21 cellular contexts compared by ENCODE assay signal in genomic region chr3:185409957-185410356, GRCh38.
"Had no signal": no experiment of that assay in that cellular context is flagged by ENCODE, and none has a peak within 500 bp of the region (broad histone marks: within the 10 kb centered on the region; RNA-seq: fewer than 3 reads in every experiment).

No MANE protein-coding gene starts in this region.

- H3K27me3 ChIP-seq: hepatocyte, right atrium auricular region, suprapubic skin, transverse colon, vagina had no signal

- H3K4me1 ChIP-seq: prostate gland, right atrium auricular region, suprapubic skin, vagina had no signal

- H3K4me3 ChIP-seq: hepatocyte, prostate gland, right atrium auricular region, suprapubic skin, transverse colon, vagina had no signal

- H3K4me2 ChIP-seq: hepatocyte had no signal

- DNase-seq: activated CD4-positive, alpha-beta T cell treated with anti-CD3 and anti-CD28 coated beads, Interleukin-2, amount 50 U/mL, for 1 hour; activated CD8-positive, alpha-beta memory T cell treated with anti-CD3 and anti-CD28 coated beads, Interleukin-2, amount 50 U/mL, for 4 hours; activated effector memory CD4-positive, alpha-beta T cell treated with Interleukin-2 at 50 U/mL for 16 hours; activated naive CD4-positive, alpha-beta T cell treated with anti-CD3 and anti-CD28 coated beads, Interleukin-2, amount 50 U/mL, for 16 hours; activated T-cell treated with anti-CD3 and anti-CD28 coated beads, Interleukin-2, amount 50 U/mL, for 48 hours; aorta; effector memory CD4-positive, alpha-beta T cell; left cardiac atrium; mesenchymal stem cell; naive thymus-derived CD4-positive, alpha-beta T cell; stimulated activated CD4-positive, alpha-beta T cell treated with anti-CD3 and anti-CD28 coated beads, Interleukin-15, amount 100 ng/mL, for 24 hours; stimulated activated CD4-positive, alpha-beta T cell treated with anti-CD3 and anti-CD28 coated beads, Interleukin-2, amount 100 ng/mL, for 48 hours; stimulated activated naive CD8-positive, alpha-beta T cell treated with anti-CD3 and anti-CD28 coated beads, Interleukin-15, amount 100 ng/mL, for 72 hours; transverse colon had no signal

- H3K36me3 ChIP-seq: prostate gland, right atrium auricular region, suprapubic skin, transverse colon, vagina had no signal

- H3K9me3 ChIP-seq: prostate gland, right atrium auricular region, suprapubic skin, transverse colon, vagina had no signal

- H2AFZ ChIP-seq: hepatocyte had no signal

- FAIRE-seq: islet of Langerhans had no signal

- H3K27ac ChIP-seq: hepatocyte, prostate gland, right atrium auricular region, suprapubic skin, transverse colon, vagina had no signal

- ATAC-seq: activated CD4-positive, CD25-positive, alpha-beta regulatory T cell treated with anti-CD3 and anti-CD28 coated beads, Interleukin-2, amount 50 U/mL, for 24 hours; left cardiac atrium; naive thymus-derived CD4-positive, alpha-beta T cell; stimulated activated naive CD8-positive, alpha-beta T cell treated with anti-CD3 and anti-CD28 coated beads, Interleukin-15, amount 100 ng/mL, for 72 hours had no signal
